Comparison of ENCODE assay signal across 9 cellular contexts in the genomic region with DNA sequence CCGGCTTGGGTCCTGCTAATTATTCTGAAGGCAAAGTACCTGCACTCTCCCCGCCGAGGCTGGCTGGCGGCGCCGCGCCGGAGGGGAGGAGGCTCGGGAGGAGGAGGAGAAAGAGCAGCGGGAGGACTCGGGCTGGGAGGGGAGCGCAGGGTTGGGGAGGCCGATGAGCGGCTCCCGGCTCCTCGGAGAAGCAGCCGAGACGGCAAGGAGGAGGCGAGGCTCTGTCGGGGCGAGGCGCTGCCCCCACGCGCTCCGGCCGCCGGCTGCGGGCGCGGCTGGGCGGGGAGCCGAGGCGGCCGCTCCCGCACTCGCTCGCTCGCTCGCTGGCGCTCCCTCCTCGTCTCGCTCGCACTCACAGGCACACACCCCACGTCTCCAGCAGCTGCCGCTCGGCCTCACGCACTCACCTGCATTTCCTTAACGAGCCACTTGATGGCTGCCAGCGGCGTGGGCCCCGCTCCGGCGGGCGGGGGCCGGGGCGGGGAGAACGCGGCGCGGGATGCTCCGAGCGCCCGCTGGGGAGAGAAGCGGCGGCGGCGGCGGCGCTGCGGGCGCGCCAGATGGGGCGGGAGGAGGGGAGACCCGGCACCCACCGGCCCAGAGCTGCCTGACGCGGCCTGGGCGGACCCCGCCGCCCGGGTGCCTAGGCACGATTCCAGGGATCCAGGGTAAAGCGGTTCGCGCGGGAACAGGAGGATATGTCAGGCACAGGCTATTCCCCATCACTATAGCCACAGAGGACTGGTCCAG. TPM values are rescaled to one million over a fixed set of nuclear protein-coding genes. Genes with fewer than 3 reads are reported as not detected.
DNase-seq lines count a peak whose midpoint lies in the region; ATAC-seq, FAIRE-seq and TF ChIP-seq lines count a peak whose summit lies in the region.
"Had no signal": no experiment of that assay in that cellular context is flagged by ENCODE, and none has a peak within 500 bp of the region (broad histone marks: within the 10 kb centered on the region; RNA-seq: fewer than 3 reads in every experiment).

A gene (minus strand): TSS at position 354 of the 750 bp plus-strand sequence.

- no peak for TF ChIP-seq EP300 in K562 (IDR thresholded peaks at IDR 0.05; ENCODE audit: low read length)

- H3K27ac ChIP-seq in K562 (ENCODE audit: extremely low read depth, low read depth, low read length) (no peak within 1 kb of the TSS), gastrocnemius medialis (no peak within 1 kb of the TSS)

- intact Hi-C loops in CD14-positive monocyte (cut with micrococcal nuclease) = no loop called here
- intact Hi-C loops in K562 (cut with micrococcal nuclease) = no loop called here
- intact Hi-C loops in gastrocnemius medialis (cut with DNase I; ENCODE audit: low total_unique reads) = no loop called here

- H3K9me3 Mint-ChIP-seq in CD14-positive monocyte = peaks cover 0 to 15% (median 4%) of the 10 kb centered on the region in 7 donors

- H3K27ac Mint-ChIP-seq in CD14-positive monocyte = no peak within 1 kb of the TSS

- CTCF ChIA-PET in K562 (lab: Yijun Ruan, JAX; ENCODE audit: low intra/inter-chr PET ratio) = no interaction called here

- H3K9me3 ChIP-seq in K562 (replicated peaks; ENCODE audit: control insufficient read depth, insufficient read depth, low read depth, low read length) (no peaks in the 10 kb centered on the region), gastrocnemius medialis (no peaks in the 10 kb centered on the region)

- H2AFZ ChIP-seq in K562 (ENCODE audit: low read depth, low read length) = no peak within 1 kb of the TSS

- TF ChIP-seq CTCF in CD14-positive monocyte (IDR thresholded peaks at IDR 0.05) = no peak
- peak in 1 of 3 experiments; percentile 42; a peak in 2 of 6 replicates for TF ChIP-seq CTCF in K562 (IDR thresholded peaks at IDR 0.05 in 2 of 3, conservative IDR thresholded peaks at IDR 0.05 in 1 of 3; ENCODE audit: insufficient read depth in 2 of 3, low read depth in 1 of 3, low read length in 3 of 3)
- TF ChIP-seq CTCF in gastrocnemius medialis (IDR thresholded peaks at IDR 0.05 in 4 of 5, conservative IDR thresholded peaks at IDR 0.05 in 1 of 5) = no peak

- H3K36me3 Mint-ChIP-seq in CD14-positive monocyte = peaks cover 0 to 4% of the 10 kb centered on the region in 2 donors
- H3K36me3 Mint-ChIP-seq: T-cell had no signal

- H3K4me3 Mint-ChIP-seq in CD14-positive monocyte = peak within 1 kb of the TSS; percentile 62 to 81

- H3K9me1 ChIP-seq in K562 (ENCODE audit: control insufficient read depth, insufficient read depth, low read length) = no peaks in the 10 kb centered on the region

- H3K36me3 ChIP-seq in K562 (ENCODE audit: control insufficient read depth, insufficient read depth, low read length) (no peaks in the 10 kb centered on the region), gastrocnemius medialis (no peaks in the 10 kb centered on the region)

- H3K9ac ChIP-seq in K562 (ENCODE audit: insufficient read depth in 1 of 2, low read depth in 2 of 2, low read length in 2 of 2) = no peak within 1 kb of the TSS; a peak in 1 of 4 replicates

- TF ChIP-seq RAD21 in K562 (CRISPR knock-in tag; conservative IDR thresholded peaks at IDR 0.05 in 1 of 2, IDR thresholded peaks at IDR 0.05 in 1 of 2) = no peak

- no peak for FAIRE-seq in K562 (lab: Jason Lieb, UNC)

- no TSS peak for BruUV-seq in K562 (replicated peaks; lab: Mats Ljungman, UMichigan)

- H3K27me3 ChIP-seq in K562 (ENCODE audit: control insufficient read depth in 2 of 2, insufficient read depth in 2 of 2, low read length in 2 of 2) = no peaks in the 10 kb centered on the region
- peaks cover 14 to 38% (median 31%) of the 10 kb centered on the region in 3 donors for H3K27me3 ChIP-seq in gastrocnemius medialis

- H3K4me1 Mint-ChIP-seq in CD14-positive monocyte = peaks cover 5% of the 10 kb centered on the region

- H3K79me2 ChIP-seq in K562 (ENCODE audit: control insufficient read depth, insufficient read depth, low read length) = no peaks in the 10 kb centered on the region

- WGBS in K562 (ENCODE audit: insufficient coverage, low coverage, missing lambda C conversion rate) = 0% methylated on average over 4 of the region's 86 CpGs

- H4K20me1 ChIP-seq in K562 (replicated peaks; ENCODE audit: control insufficient read depth, insufficient read depth, low read length) = no peaks in the 10 kb centered on the region

- no peak for TF ChIP-seq POLR2A in K562 (conservative IDR thresholded peaks at IDR 0.05)
- no peak for TF ChIP-seq POLR2A in gastrocnemius medialis (IDR thresholded peaks at IDR 0.05)

- in situ Hi-C loops in K562 (cut with MboI) (no loop called here), gastrocnemius medialis (cut with MboI; ENCODE audit: low sequenced_read_pairs in 4 of 4) (no loop called here)

- no peak within 1 kb of the TSS for H3K4me2 ChIP-seq in K562 (ENCODE audit: insufficient read depth, low read length)

- POLR2A ChIA-PET in K562 (lab: Yijun Ruan, JAX) = no interaction called here

- H3K4me1 ChIP-seq in K562 (replicated peaks in 1 of 2; ENCODE audit: control insufficient read depth in 2 of 2, insufficient read depth in 2 of 2, low read length in 2 of 2) (peaks cover 0 to 8% of the 10 kb centered on the region in 2 experiments; a peak in 2 of 5 replicates), gastrocnemius medialis (no peaks in the 10 kb centered on the region)

- H3K4me3 ChIP-seq in K562 (no peak within 1 kb of the TSS), gastrocnemius medialis (peak within 1 kb of the TSS in 3 of 4 donors; percentile 17 to 49 (median 28))

- DNase-seq in CD14-positive monocyte (ENCODE audit: low spot score) (no peak), NCI-H510A (lab: John Stamatoyannopoulos, UW) (peak; percentile 49), K562 (ENCODE audit: extremely low read depth in 1 of 4, low spot score in 3 of 4) (peak; percentile 3 to 27 (median 12)), iPS-NIHi11 (ENCODE audit: low spot score) (peak; percentile 80), gastrocnemius medialis (no peak), LoVo (ENCODE audit: low spot score) (no peak)
- DNase-seq: T-cell had no signal

- H3K27me3 Mint-ChIP-seq in CD14-positive monocyte (ENCODE audit: low read depth in 3 of 3) = peaks cover 33 to 47% (median 40%) of the 10 kb centered on the region in 3 donors

- peak; percentile 96 for ATAC-seq in GM19023 (IDR thresholded peaks at IDR 0.05; ENCODE audit: unreplicated experiment)
- ATAC-seq in HG03135 (IDR thresholded peaks at IDR 0.05; ENCODE audit: unreplicated experiment) = peak; percentile 99
- peak; percentile 80 for ATAC-seq in K562
- no peak for ATAC-seq in gastrocnemius medialis

TF ChIP-seq in K562, 482 proteins besides CTCF, POLR2A, EP300 and RAD21:
- TF ChIP-seq ZNF263 (CRISPR knock-in tag; IDR thresholded peaks at IDR 0.05; ENCODE audit: borderline replicate concordance) = peak; percentile 62
- no peak for TF ChIP-seq KDM2B (CRISPR knock-in tag; IDR thresholded peaks at IDR 0.05)
- TF ChIP-seq HMGN3 (IDR thresholded peaks at IDR 0.05; ENCODE audit: borderline replicate concordance, extremely low read depth, insufficient read length, low read depth, low read length) = no peak
- no peak for TF ChIP-seq ZBTB1 (CRISPR knock-in tag; IDR thresholded peaks at IDR 0.05; ENCODE audit: borderline replicate concordance, low read depth)
- no peak for TF ChIP-seq PHB (CRISPR knock-in tag; IDR thresholded peaks at IDR 0.05)
- TF ChIP-seq, protein P1, sequence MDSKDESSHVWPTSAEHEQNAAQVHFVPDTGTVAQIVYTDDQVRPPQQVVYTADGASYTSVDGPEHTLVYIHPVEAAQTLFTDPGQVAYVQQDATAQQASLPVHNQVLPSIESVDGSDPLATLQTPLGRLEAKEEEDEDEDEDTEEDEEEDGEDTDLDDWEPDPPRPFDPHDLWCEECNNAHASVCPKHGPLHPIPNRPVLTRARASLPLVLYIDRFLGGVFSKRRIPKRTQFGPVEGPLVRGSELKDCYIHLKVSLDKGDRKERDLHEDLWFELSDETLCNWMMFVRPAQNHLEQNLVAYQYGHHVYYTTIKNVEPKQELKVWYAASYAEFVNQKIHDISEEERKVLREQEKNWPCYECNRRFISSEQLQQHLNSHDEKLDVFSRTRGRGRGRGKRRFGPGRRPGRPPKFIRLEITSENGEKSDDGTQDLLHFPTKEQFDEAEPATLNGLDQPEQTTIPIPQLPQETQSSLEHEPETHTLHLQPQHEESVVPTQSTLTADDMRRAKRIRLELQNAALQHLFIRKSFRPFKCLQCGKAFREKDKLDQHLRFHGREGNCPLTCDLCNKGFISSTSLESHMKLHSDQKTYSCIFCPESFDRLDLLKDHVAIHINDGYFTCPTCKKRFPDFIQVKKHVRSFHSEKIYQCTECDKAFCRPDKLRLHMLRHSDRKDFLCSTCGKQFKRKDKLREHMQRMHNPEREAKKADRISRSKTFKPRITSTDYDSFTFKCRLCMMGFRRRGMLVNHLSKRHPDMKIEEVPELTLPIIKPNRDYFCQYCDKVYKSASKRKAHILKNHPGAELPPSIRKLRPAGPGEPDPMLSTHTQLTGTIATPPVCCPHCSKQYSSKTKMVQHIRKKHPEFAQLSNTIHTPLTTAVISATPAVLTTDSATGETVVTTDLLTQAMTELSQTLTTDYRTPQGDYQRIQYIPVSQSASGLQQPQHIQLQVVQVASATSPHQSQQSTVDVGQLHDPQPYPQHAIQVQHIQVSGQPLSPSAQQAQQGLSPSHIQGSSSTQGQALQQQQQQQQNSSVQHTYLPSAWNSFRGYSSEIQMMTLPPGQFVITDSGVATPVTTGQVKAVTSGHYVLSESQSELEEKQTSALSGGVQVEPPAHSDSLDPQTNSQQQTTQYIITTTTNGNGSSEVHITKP (IDR thresholded peaks at IDR 0.05; ENCODE audit: partially characterized antibody) = no peak
- no peak for TF ChIP-seq CHD2 (IDR thresholded peaks at IDR 0.05; ENCODE audit: low read depth, low read length)
TF ChIP-seq in K562: peak in this region for 1.

RNA-seq across cellular contexts. Expression of the gene that starts here (rescaled TPM):
- not detected for polyA plus RNA-seq in CD14-positive monocyte
- total RNA-seq in K562 (2011; cell fraction: chromatin; rRNA removed; ENCODE audit: low replicate concordance) = not detected in 2 replicates
- not detected in 2 replicates for total RNA-seq in K562 (2011; cell fraction: nucleolus; rRNA removed)
- total RNA-seq in K562 (2011; cell fraction: nucleoplasm; rRNA removed) = not detected in 2 replicates
- total RNA-seq in K562 (2014; rRNA removed) = not detected in 2 replicates
- total RNA-seq in K562 (2014; rRNA removed; fragmentation: Illumina TruSeq; extraction: Trizol) = not detected in 2 replicates
- total RNA-seq in K562 (2015; rRNA removed; fragmentation: Illumina TruSeq; extraction: Trizol) = not detected in 2 replicates
- total RNA-seq in K562 (2021) = 0.02 and 0.11 TPM in 2 replicates
- not detected in 2 replicates for polyA plus RNA-seq in K562 (2011; rRNA removed)
- not detected in 2 replicates for polyA plus RNA-seq in K562 (2011; cell fraction: cytosol; rRNA removed)
- not detected in 2 replicates for polyA plus RNA-seq in K562 (2011; cell fraction: nucleus; rRNA removed)
- not detected in 2 replicates for polyA plus RNA-seq in K562 (2012)
- polyA plus RNA-seq in K562 (2014; fragmentation: Illumina TruSeq; extraction: Trizol) = not detected in 2 replicates
- polyA plus RNA-seq in K562 (2014; fragmentation: Nextera tagmentation; extraction: Ambion mirVana) = not detected
- polyA plus RNA-seq in K562 (2014; rRNA removed) = not detected in 2 replicates
- not detected in 2 replicates for polyA minus RNA-seq in K562 (2011; rRNA and poly(A)+ RNA removed)
- polyA minus RNA-seq in K562 (2011; cell fraction: cytosol; rRNA and poly(A)+ RNA removed) = not detected in 2 replicates
- polyA minus RNA-seq in K562 (2011; cell fraction: nucleus; rRNA and poly(A)+ RNA removed) = not detected in 2 replicates
- total RNA-seq in gastrocnemius medialis = 10 to 100 TPM in 1 of 4 donors, 1 to 10 TPM in 2, under 1 TPM in 1; 0.78 to 11.7 (median 1.6) TPM

Comparison
In these comparisons a context has a peak if more than half of its experiments do, and no peak if none do; other contexts are left out.
1. Peak in DNase-seq and ATAC-seq in K562; RNA of the gene not detected or under 1 TPM.
2. DNase-seq: peak in NCI-H510A (single experiment) and iPS-NIHi11 (single experiment); none in CD14-positive monocyte (single experiment), gastrocnemius medialis (0 of 2) and LoVo (single experiment).
3. ATAC-seq: peak in GM19023 (single experiment) and HG03135 (single experiment); none in gastrocnemius medialis (0 of 2).